1 cellular context compared by ENCODE assay signal in genomic region chr6:26021350-26022165, GRCh38.
TF ChIP-seq lines count a peak whose summit lies in the region.

No MANE protein-coding gene starts in this region.

TF ChIP-seq in K562, 482 proteins besides CTCF, POLR2A, EP300 and RAD21 (continued from another document and continues in another):
- TF ChIP-seq PRDM10 (IDR thresholded peaks at IDR 0.05; ENCODE audit: partially characterized antibody): no peak
- peak; percentile 66; the same call in 1 of the 2 replicates for TF ChIP-seq THAP12 (CRISPR knock-in tag; IDR thresholded peaks at IDR 0.05)
- peak; percentile 20; the same call in 1 of the 2 replicates for TF ChIP-seq ATF7 (IDR thresholded peaks at IDR 0.05)
- TF ChIP-seq HNRNPLL (IDR thresholded peaks at IDR 0.05; ENCODE audit: low read depth, low read length, poor library complexity, severe bottlenecking): peak; percentile 85
- TF ChIP-seq GTF2A2 (tag; IDR thresholded peaks at IDR 0.05): peak; percentile 71
- TF ChIP-seq ZBTB5 (IDR thresholded peaks at IDR 0.05): peak; percentile 73
- no peak for TF ChIP-seq ZNF224 (CRISPR knock-in tag; IDR thresholded peaks at IDR 0.05)
- peak; percentile 96; the same call in 1 of the 2 replicates for TF ChIP-seq AFF4 (CRISPR knock-in tag; IDR thresholded peaks at IDR 0.05)
- TF ChIP-seq HIVEP1 (CRISPR knock-in tag; IDR thresholded peaks at IDR 0.05): no peak
- no peak for TF ChIP-seq ZNF57 (CRISPR knock-in tag; IDR thresholded peaks at IDR 0.05)
- TF ChIP-seq NONO (IDR thresholded peaks at IDR 0.05; ENCODE audit: low read depth in 2 of 2, low read length in 1 of 2): 0 out of 4 replicates have a peak, but pooled peaks of 1 of the 2 experiments have one; percentile 23
- peak; percentile 78 for TF ChIP-seq CREM (IDR thresholded peaks at IDR 0.05; ENCODE audit: low read depth)
- peak; percentile 69; the same call in 1 of the 2 replicates for TF ChIP-seq ELF2 (CRISPR knock-in tag; IDR thresholded peaks at IDR 0.05)
- TF ChIP-seq CBFB (CRISPR knock-in tag; IDR thresholded peaks at IDR 0.05): 0 out of 2 replicates have a peak, but pooled peaks have one; percentile 70
- TF ChIP-seq CREB3L1 (IDR thresholded peaks at IDR 0.05; ENCODE audit: borderline replicate concordance, low read depth): peak; percentile 39; the same call in 1 of the 2 replicates
- TF ChIP-seq POLR2H (tag; IDR thresholded peaks at IDR 0.05; ENCODE audit: low read depth): peak; percentile 93
- TF ChIP-seq SMARCC2 (IDR thresholded peaks at IDR 0.05; ENCODE audit: low read depth): no peak
- peak; percentile 65 for TF ChIP-seq MAX (CRISPR knock-in tag; IDR thresholded peaks at IDR 0.05)
- no peak for TF ChIP-seq BRCA1 (IDR thresholded peaks at IDR 0.05)
- no peak for TF ChIP-seq BRCA1 (CRISPR knock-in tag; IDR thresholded peaks at IDR 0.05)
- peak; percentile 19 for TF ChIP-seq CHD7 (IDR thresholded peaks at IDR 0.05; ENCODE audit: low read depth, low read length)
- TF ChIP-seq RBBP5 (IDR thresholded peaks at IDR 0.05; ENCODE audit: borderline replicate concordance, insufficient read depth, low read length, poor library complexity, severe bottlenecking): peak; percentile 30
- no peak for TF ChIP-seq MXD1 (CRISPR knock-in tag; IDR thresholded peaks at IDR 0.05; ENCODE audit: borderline replicate concordance, poor library complexity, severe bottlenecking)
- TF ChIP-seq ARID1B (IDR thresholded peaks at IDR 0.05): 0 out of 2 replicates have a peak, but pooled peaks have one; percentile 28
